24 cellular contexts compared by ENCODE assay signal in genomic region chr1:227070638-227071285, GRCh38.
"Had no signal": no experiment of that assay in that cellular context is flagged by ENCODE, and none has a peak within 500 bp of the region (broad histone marks: within the 10 kb centered on the region; RNA-seq: fewer than 3 reads in every experiment).

No MANE protein-coding gene starts in this region.

- FAIRE-seq: bronchial epithelial cell had no signal

- H3K27me3 ChIP-seq: esophagus squamous epithelium, foreskin keratinocyte, left lung, neutrophil, ovary, right atrium auricular region, upper lobe of right lung had no signal

- H3K36me3 Mint-ChIP-seq: activated naive CD8-positive, alpha-beta T cell treated with anti-CD3 and anti-CD28 coated beads, Interleukin-2, amount 10 ng/mL, durations not matched to agents 7 days and 5 days had no signal

- ATAC-seq: activated CD4-positive, alpha-beta T cell treated with anti-CD3 and anti-CD28 coated beads for 36 hours; activated T-cell treated with anti-CD3 and anti-CD28 coated beads, Interleukin-2, amount 50 U/mL, for 4 hours; foreskin keratinocyte; left lung; stimulated activated naive CD8-positive, alpha-beta T cell treated with anti-CD3 and anti-CD28 coated beads, Interleukin-15, Interleukin-2, amounts not matched to agents 100 U/mL and 50 U/mL, for 24 hours; upper lobe of right lung had no signal

- H3K27ac ChIP-seq: coronary artery, esophagus squamous epithelium, foreskin keratinocyte, left lung, neutrophil, ovary, prostate gland, right atrium auricular region, upper lobe of right lung had no signal

- DNase-seq: activated B cell treated with CpG ODN at 0.5 μM for 24 hours; activated CD4-positive, alpha-beta T cell treated with anti-CD3 and anti-CD28 coated beads for 36 hours; activated CD4-positive, alpha-beta T cell treated with anti-CD3 and anti-CD28 coated beads, Interleukin-2, amount 50 U/mL, for 48 hours; activated CD8-positive, alpha-beta memory T cell treated with anti-CD3 and anti-CD28 coated beads, Interleukin-2, amount 50 U/mL, for 48 hours; activated naive CD4-positive, alpha-beta T cell treated with Interleukin-2 at 50 U/mL for 16 hours; activated naive CD8-positive, alpha-beta T cell treated with anti-CD3 and anti-CD28 coated beads, Interleukin-2, amount 10 ng/mL, durations not matched to agents 7 days and 5 days; activated T-cell treated with anti-CD3 and anti-CD28 coated beads, Interleukin-2, amount 50 U/mL, for 4 hours; amygdala; esophagus squamous epithelium; foreskin keratinocyte; kidney glomerular epithelial cell; left lung; midbrain; ovary; stimulated activated CD4-positive, alpha-beta T cell treated with anti-CD3 and anti-CD28 coated beads, Interleukin-4, amount 100 ng/mL, for 24 hours; stimulated activated naive CD8-positive, alpha-beta T cell treated with anti-CD3 and anti-CD28 coated beads, Interleukin-15, Interleukin-2, amounts not matched to agents 100 U/mL and 50 U/mL, for 24 hours; T-helper 1 cell; upper lobe of right lung had no signal

- H3K36me3 ChIP-seq: neutrophil, ovary, prostate gland had no signal

- H3K4me1 ChIP-seq: esophagus squamous epithelium, foreskin keratinocyte, left lung, prostate gland, right atrium auricular region, upper lobe of right lung had no signal

- H3K9me3 ChIP-seq: esophagus squamous epithelium, left lung, neutrophil, ovary, prostate gland, right atrium auricular region, upper lobe of right lung had no signal

- H3K4me1 Mint-ChIP-seq: activated B cell treated with CpG ODN at 0.5 μM for 24 hours; activated naive CD8-positive, alpha-beta T cell treated with anti-CD3 and anti-CD28 coated beads, Interleukin-2, amount 10 ng/mL, durations not matched to agents 7 days and 5 days had no signal

- H3K4me3 Mint-ChIP-seq: activated B cell treated with CpG ODN at 0.5 μM for 24 hours; activated CD4-positive, alpha-beta T cell treated with anti-CD3 and anti-CD28 coated beads for 36 hours; activated naive CD8-positive, alpha-beta T cell treated with anti-CD3 and anti-CD28 coated beads, Interleukin-2, amount 10 ng/mL, durations not matched to agents 7 days and 5 days; activated T-cell treated with anti-CD3 and anti-CD28 coated beads, Interleukin-2, amount 50 U/mL, for 4 hours; nephron had no signal

- H3K9me3 Mint-ChIP-seq: activated B cell treated with CpG ODN at 0.5 μM for 24 hours; activated naive CD8-positive, alpha-beta T cell treated with anti-CD3 and anti-CD28 coated beads, Interleukin-2, amount 10 ng/mL, durations not matched to agents 7 days and 5 days; activated T-cell treated with anti-CD3 and anti-CD28 coated beads, Interleukin-2, amount 50 U/mL, for 4 hours; nephron had no signal

- H3K4me3 ChIP-seq: coronary artery, esophagus squamous epithelium, left lung, ovary, prostate gland, right atrium auricular region, upper lobe of right lung had no signal

- H3K27ac Mint-ChIP-seq: activated B cell treated with CpG ODN at 0.5 μM for 24 hours; activated CD4-positive, alpha-beta T cell treated with anti-CD3 and anti-CD28 coated beads for 36 hours; activated naive CD8-positive, alpha-beta T cell treated with anti-CD3 and anti-CD28 coated beads, Interleukin-2, amount 10 ng/mL, durations not matched to agents 7 days and 5 days; nephron had no signal
